ENCODE assay signal across 1 cellular context in genomic region chr12:106790020-106790419, GRCh38.
TF ChIP-seq lines count a peak whose summit lies in the region.

No MANE protein-coding gene starts in this region.

TF ChIP-seq in HCT116, 20 proteins besides CTCF, POLR2A, EP300 and RAD21 (continued from another document):
- no peak for TF ChIP-seq REST (IDR thresholded peaks at IDR 0.05; ENCODE audit: low read depth)
- no peak for TF ChIP-seq EZH2phosphoT487 (IDR thresholded peaks at IDR 0.05; ENCODE audit: borderline replicate concordance)
- TF ChIP-seq EGR1 (IDR thresholded peaks at IDR 0.05; ENCODE audit: low read depth), result no peak
